Comparison of ENCODE assay signal across 12 cellular contexts in genomic region chr2:75606851-75607798, GRCh38. TPM values are rescaled to one million over a fixed set of nuclear protein-coding genes. Genes with fewer than 3 reads are reported as not detected.
DNase-seq lines count a peak whose midpoint lies in the region; ATAC-seq and TF ChIP-seq lines count a peak whose summit lies in the region.
"Had no signal": no experiment of that assay in that cellular context is flagged by ENCODE, and none has a peak within 500 bp of the region (broad histone marks: within the 10 kb centered on the region; RNA-seq: fewer than 3 reads in every experiment).

No MANE protein-coding gene starts in this region.

- no peaks in the 10 kb centered on the region for H3K9me3 ChIP-seq in SJSA1 (replicated peaks)
- no peaks in the 10 kb centered on the region for H3K9me3 ChIP-seq in skeletal muscle satellite cell (replicated peaks; ENCODE audit: low read length)
- no peaks in the 10 kb centered on the region for H3K9me3 ChIP-seq in heart right ventricle

- ATAC-seq in GM19467 (IDR thresholded peaks at IDR 0.05; ENCODE audit: unreplicated experiment) (no peak), heart right ventricle (no peak)

- TF ChIP-seq CTCF in fibroblast of pulmonary artery (IDR thresholded peaks at IDR 0.05; ENCODE audit: low read length, missing control alignments) (no peak), heart right ventricle (IDR thresholded peaks at IDR 0.05) (no peak)

- peak overlapping the region; percentile 45 for H3K9ac ChIP-seq in skeletal muscle satellite cell (ENCODE audit: low read depth, low read length)

- H3K27me3 ChIP-seq in SJSA1 (replicated peaks) (no peaks in the 10 kb centered on the region), skeletal muscle satellite cell (ENCODE audit: control insufficient read depth, insufficient read depth, low read length) (peaks cover 16% of the 10 kb centered on the region), heart right ventricle (peaks cover 0 to 61% (median 29%) of the 10 kb centered on the region in 7 donors)

- H3K36me3 ChIP-seq in SJSA1 (no peaks in the 10 kb centered on the region), skeletal muscle satellite cell (ENCODE audit: insufficient read depth, low read length) (no peaks in the 10 kb centered on the region), heart right ventricle (no peaks in the 10 kb centered on the region)

- H3K4me1 ChIP-seq in SJSA1 (replicated peaks) (peaks cover 70% of the 10 kb centered on the region), skeletal muscle satellite cell (ENCODE audit: control insufficient read depth, insufficient read depth, low read length) (peaks cover 69% of the 10 kb centered on the region), heart right ventricle (peaks cover 0 to 9% (median 4%) of the 10 kb centered on the region in 9 donors)

- H3K4me3 ChIP-seq in SJSA1 (no peak overlapping the region), fibroblast of pulmonary artery (replicated peaks; ENCODE audit: low read depth, low read length) (no peak overlapping the region), skeletal muscle satellite cell (ENCODE audit: low read length) (no peak overlapping the region), heart right ventricle (no peak overlapping the region)

- WGBS in heart right ventricle, 2 donors = 89 to 92% methylated on average over 10 of the region's 10 CpGs

- DNase-seq in HCEC 1CT (peak; percentile 65), SJSA1 (ENCODE audit: low read depth in 1 of 2, low spot score in 2 of 2) (peak; percentile 75 to 86), fibroblast of pulmonary artery (ENCODE audit: low read depth) (peak; percentile 20), heart right ventricle (no peak), pons (ENCODE audit: low spot score) (no peak), HuH-7 (ENCODE audit: low spot score) (no peak)
- DNase-seq: DMS79 treated with DMSO at 0.1 percent for 48 hours; NCI-H187 treated with DMSO at 0.1 percent for 48 hours; stimulated activated naive B cell treated with anti-CD40 and anti-IgM and Interleukin-4, amounts not matched to agents 10 μg/mL and 1 μg/mL and 100 μg/mL, for 72 hours had no signal

- H3K27ac ChIP-seq in SJSA1 (peak overlapping the region; percentile 93), heart right ventricle (no peak overlapping the region)

- peak overlapping the region; percentile 71 for H3K4me2 ChIP-seq in skeletal muscle satellite cell (ENCODE audit: low read length)

- intact Hi-C loops in heart right ventricle (cut with DNase I) = loop anchor here in 4 of 10 donors (5.0 to 10.0 kb wide), 3 partner anchors 45 to 692 kb away; partner anchors contain the start of gene EVA1A (in 1 of the 4)

RNA-seq across cellular contexts. Expression of gene MRPL19, which starts 39.5 kb away (rescaled TPM):
- 75.4 and 95.7 TPM in 2 replicates for total RNA-seq in SJSA1 (2014; rRNA removed; shearing (Covaris generic))
- total RNA-seq in skeletal muscle satellite cell (2012; rRNA removed) = 44.6 and 53.5 TPM in 2 replicates
- total RNA-seq in heart right ventricle = 10 to 100 TPM; 43.0 to 70.7 (median 64.1) TPM
- polyA plus RNA-seq in heart right ventricle = 10 to 100 TPM; 12.2 to 21.9 TPM

RNA-seq across cellular contexts. Expression of gene EVA1A, which starts 46.4 kb away (rescaled TPM):
- 152 and 214 TPM in 2 replicates for total RNA-seq in SJSA1 (2014; rRNA removed; shearing (Covaris generic))
- 14.7 and 35.2 TPM in 2 replicates for total RNA-seq in skeletal muscle satellite cell (2012; rRNA removed)
- total RNA-seq in heart right ventricle = 1 to 10 TPM in 4 of 10 donors, under 1 TPM in 6; 0.17 to 3.4 (median 0.99) TPM
- 1 to 10 TPM in 1 of 2 donors, under 1 TPM in 1; 0.73 to 1.8 TPM for polyA plus RNA-seq in heart right ventricle
- polyA plus RNA-seq: neural cell had no signal

Comparison
In these comparisons a context has a peak if more than half of its experiments do, and no peak if none do; other contexts are left out.
1. DNase-seq: peak in HCEC 1CT (single experiment), SJSA1 (2 of 2) and fibroblast of pulmonary artery (single experiment); none in heart right ventricle (0 of 2), pons (single experiment) and HuH-7 (single experiment).
2. RNA of gene EVA1A, which starts 46.4 kb away (total RNA-seq): 152 to 214 TPM in SJSA1; 0.17 to 3.4 TPM in heart right ventricle; every median in the first group is over 10 times any median in the second.